Comparison of ENCODE assay signal across 9 cellular contexts in the genomic region with DNA sequence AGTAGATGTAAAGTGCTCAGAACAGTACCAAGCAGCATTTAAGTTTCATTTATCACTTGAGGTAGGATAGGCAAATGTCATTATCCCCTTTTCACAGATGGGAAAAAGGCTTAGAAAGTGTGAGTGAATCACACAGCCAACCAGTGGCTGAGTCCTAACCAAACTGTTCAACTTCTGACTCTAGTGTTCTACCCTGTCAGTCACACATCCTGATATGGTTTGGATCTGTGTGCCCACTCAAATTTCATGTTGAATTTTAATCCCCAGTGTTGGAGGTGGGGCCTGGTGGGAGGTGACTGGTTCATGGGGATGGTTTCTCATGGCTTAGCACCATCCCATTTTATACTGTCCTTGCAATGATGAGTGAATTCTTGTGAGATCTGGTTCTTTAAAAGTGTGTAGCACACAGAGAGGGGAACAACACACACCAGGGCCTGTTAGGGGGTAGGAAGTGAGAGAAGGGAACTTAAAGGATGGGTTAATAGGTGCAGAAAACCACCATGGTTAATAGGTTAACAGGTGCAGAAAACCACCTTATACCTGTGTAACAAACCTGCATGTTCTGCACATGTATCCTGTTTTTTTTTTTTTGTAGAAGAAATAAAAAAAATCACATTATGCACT.
DNase-seq lines count a peak whose midpoint lies in the region; ATAC-seq and TF ChIP-seq lines count a peak whose summit lies in the region.
"Had no signal": no experiment of that assay in that cellular context is flagged by ENCODE, and none has a peak within 500 bp of the region (broad histone marks: within the 10 kb centered on the region; RNA-seq: fewer than 3 reads in every experiment).

No MANE protein-coding gene starts in this region.

- no peaks in the 10 kb centered on the region for H4K20me1 ChIP-seq in Karpas-422 (ENCODE audit: insufficient read depth, low read depth, low read length)

- peak; percentile 9 for DNase-seq in GM10248 (ENCODE audit: extremely low spot score)
- peak; percentile 28 for DNase-seq in choroid plexus epithelial cell (ENCODE audit: low read depth)
- no peak for DNase-seq in Karpas-422
- no peak for DNase-seq in NCI-H1092 treated with DMSO at 0.1 percent for 48 hours (lab: John Stamatoyannopoulos, UW)
- no peak for DNase-seq in heart right ventricle
- no peak for DNase-seq in NCI-H524 (lab: John Stamatoyannopoulos, UW)
- DNase-seq: mucosa of descending colon had no signal

- no peaks in the 10 kb centered on the region for H3K79me2 ChIP-seq in Karpas-422 (ENCODE audit: low read length)

- no peaks in the 10 kb centered on the region for H3K36me3 ChIP-seq in Karpas-422 (ENCODE audit: insufficient read depth, low read length)
- no peaks in the 10 kb centered on the region for H3K36me3 ChIP-seq in heart right ventricle

- CTCF ChIA-PET in GM10248 (lab: Yijun Ruan, JAX) = no interaction called here

- no peak overlapping the region for H3K4me2 ChIP-seq in Karpas-422 (ENCODE audit: low read depth, low read length, poor library complexity, severe bottlenecking)

- H3K27ac ChIP-seq in Karpas-422 (ENCODE audit: low read length) (no peak overlapping the region), heart right ventricle (no peak overlapping the region)

- ATAC-seq in GM19468 (IDR thresholded peaks at IDR 0.05; ENCODE audit: extremely low read depth, unreplicated experiment) (peak; percentile 79), HG03354 (IDR thresholded peaks at IDR 0.05; ENCODE audit: poor library complexity, severe bottlenecking, unreplicated experiment) (peak; percentile 96), heart right ventricle (no peak)
- ATAC-seq: mucosa of descending colon had no signal

- H3K27me3 ChIP-seq in Karpas-422 (ENCODE audit: low read length) (no peaks in the 10 kb centered on the region), heart right ventricle (no peaks in the 10 kb centered on the region)

- H2AFZ ChIP-seq in Karpas-422 (ENCODE audit: low read length) = no peak overlapping the region

- no peaks in the 10 kb centered on the region for H3K9me2 ChIP-seq in Karpas-422 (replicated peaks; ENCODE audit: insufficient read depth, low read length)

- H3K9me3 ChIP-seq in Karpas-422 (ENCODE audit: low read length) (no peaks in the 10 kb centered on the region), heart right ventricle (peaks cover 0 to 10% (median 3%) of the 10 kb centered on the region in 11 donors)
- H3K9me3 ChIP-seq: mucosa of descending colon had no signal

- POLR2A ChIA-PET in GM10248 (lab: Yijun Ruan, JAX) = no interaction called here

- H3K9ac ChIP-seq in Karpas-422 (ENCODE audit: low read length) = no peak overlapping the region

- H3K4me3 ChIP-seq in choroid plexus epithelial cell (ENCODE audit: low read depth, low read length) (no peak overlapping the region), Karpas-422 (ENCODE audit: low read length) (no peak overlapping the region), heart right ventricle (no peak overlapping the region)
- H3K4me3 ChIP-seq: mucosa of descending colon had no signal

- no peak for TF ChIP-seq CTCF in GM10248 (IDR thresholded peaks at IDR 0.05; ENCODE audit: control extremely low read depth, extremely low read depth, low read depth, missing control alignments)
- TF ChIP-seq CTCF in choroid plexus epithelial cell (conservative IDR thresholded peaks at IDR 0.05; ENCODE audit: low read depth, low read length) = no peak
- TF ChIP-seq CTCF in heart right ventricle (IDR thresholded peaks at IDR 0.05) = no peak

- no peaks in the 10 kb centered on the region for H3K4me1 ChIP-seq in Karpas-422 (ENCODE audit: low read length)
- H3K4me1 ChIP-seq in heart right ventricle = no peaks in the 10 kb centered on the region

- intact Hi-C loops in heart right ventricle (cut with DNase I) = no loop called here

Comparison
In these comparisons a context has a peak if more than half of its experiments do, and no peak if none do; other contexts are left out.
1. DNase-seq: peak in GM10248 (single experiment) and choroid plexus epithelial cell (single experiment); none in Karpas-422 (single experiment), NCI-H1092 treated with DMSO at 0.1 percent for 48 hours (single experiment), heart right ventricle (0 of 2) and NCI-H524 (0 of 2).
2. ATAC-seq: peak in GM19468 (single experiment) and HG03354 (single experiment); none in heart right ventricle (0 of 8).